In genomic region chr19:41193420-41194156, GRCh38 we compare ENCODE assay signal across 9 cellular contexts. TPM values are rescaled to one million over a fixed set of nuclear protein-coding genes. Genes with fewer than 3 reads are reported as not detected.
DNase-seq lines count a peak whose midpoint lies in the region; ATAC-seq and TF ChIP-seq lines count a peak whose summit lies in the region.
"Had no signal": no experiment of that assay in that cellular context is flagged by ENCODE, and none has a peak within 500 bp of the region (broad histone marks: within the 10 kb centered on the region; RNA-seq: fewer than 3 reads in every experiment).

No MANE protein-coding gene starts in this region.

- H4K20me1 ChIP-seq in IMR-90 (ENCODE audit: insufficient read depth, low read length): no peaks in the 10 kb centered on the region

- no peak for TF ChIP-seq POLR2A in IMR-90 (IDR thresholded peaks at IDR 0.05; ENCODE audit: low read depth, low read length)

- peak overlapping the region; percentile 73 for H2AK9ac ChIP-seq in IMR-90 (replicated peaks; ENCODE audit: low read depth, low read length, poor library complexity)

- peaks cover 4% of the 10 kb centered on the region; the same call in 1 of the 2 replicates for H3K9me1 ChIP-seq in IMR-90 (ENCODE audit: insufficient read depth, low read length)

- peak overlapping the region; percentile 49; the same call in 1 of the 2 replicates for H2AK5ac ChIP-seq in IMR-90 (ENCODE audit: low read depth, low read length)

- intact Hi-C loops in Caco-2 (cut with micrococcal nuclease; ENCODE audit: unreplicated experiment): no loop called here
- intact Hi-C loops in IMR-90 (cut with micrococcal nuclease): no loop called here

- no peak for TF ChIP-seq RAD21 in IMR-90 (IDR thresholded peaks at IDR 0.05; ENCODE audit: low read length)

- H3K18ac ChIP-seq in IMR-90 (ENCODE audit: low read depth, low read length): no peak overlapping the region

- in situ Hi-C loops in IMR-90 (cut with MboI; ENCODE audit: low sequenced_read_pairs): no loop called here

- CTCF ChIA-PET in Caco-2 (lab: Charles Lee): interaction anchor here (0.6 to 1.5 kb wide), 5 partner anchors 11 to 115 kb away, joined by 3 to 6 read pairs (median 4); no protein-coding TSS in a partner anchor
- CTCF ChIA-PET in IMR-90 (lab: Yijun Ruan, JAX): interaction anchor here (0.8 kb wide), 2 partner anchors 11 to 15 kb away, joined by 3 to 4 read pairs; no protein-coding TSS in a partner anchor

- peaks cover 4% of the 10 kb centered on the region for H3K36me3 ChIP-seq in Caco-2 (ENCODE audit: control insufficient read depth, insufficient read depth, low read length)
- H3K36me3 ChIP-seq in IMR-90 (ENCODE audit: control insufficient read depth, insufficient read depth, low read length): no peaks in the 10 kb centered on the region
- H3K36me3 ChIP-seq: thyroid gland had no signal

- H3K56ac ChIP-seq in IMR-90 (ENCODE audit: extremely low read depth, insufficient read depth, low read length): no peak overlapping the region

- no peak overlapping the region for H3K14ac ChIP-seq in IMR-90 (replicated peaks; ENCODE audit: low read depth, low read length)

- peaks cover 25% of the 10 kb centered on the region for H3K4me1 Mint-ChIP-seq in Caco-2 (ENCODE audit: low read depth, unreplicated experiment)
- peaks cover 37% of the 10 kb centered on the region for H3K4me1 Mint-ChIP-seq in nephron progenitor cell

- no peak overlapping the region for H4K91ac ChIP-seq in IMR-90 (ENCODE audit: insufficient read depth, low read depth, low read length)

- H2BK5ac ChIP-seq in IMR-90 (ENCODE audit: low read depth, low read length, poor library complexity, severe bottlenecking): no peak overlapping the region

- H3K4me3 Mint-ChIP-seq in Caco-2 (ENCODE audit: unreplicated experiment) (peak overlapping the region; percentile 76), nephron progenitor cell (peak overlapping the region; percentile 68)

- H3K27me3 Mint-ChIP-seq in Caco-2 (ENCODE audit: insufficient read depth, unreplicated experiment) (no peaks in the 10 kb centered on the region), nephron progenitor cell (ENCODE audit: low read depth, poor library complexity) (peaks cover 68% of the 10 kb centered on the region)

- H3K4me1 ChIP-seq in Caco-2: peaks cover 23% of the 10 kb centered on the region
- H3K4me1 ChIP-seq in IMR-90 (ENCODE audit: control insufficient read depth, insufficient read depth, low read length): peaks cover 3% of the 10 kb centered on the region; the same call in 1 of the 2 replicates
- H3K4me1 ChIP-seq: thyroid gland had no signal

- H3K9me3 Mint-ChIP-seq in Caco-2 (ENCODE audit: unreplicated experiment): no peaks in the 10 kb centered on the region
- no peaks in the 10 kb centered on the region for H3K9me3 Mint-ChIP-seq in nephron progenitor cell

- peak overlapping the region; percentile 35 for H3K4ac ChIP-seq in IMR-90 (ENCODE audit: low read depth, low read length)

- no peak overlapping the region for H2BK120ac ChIP-seq in IMR-90 (ENCODE audit: low read depth, low read length)

- H3K27ac Mint-ChIP-seq in Caco-2 (ENCODE audit: unreplicated experiment): peak overlapping the region; percentile 43
- no peak overlapping the region for H3K27ac Mint-ChIP-seq in nephron progenitor cell

- H3K4me2 ChIP-seq in IMR-90 (ENCODE audit: low read depth, low read length): peak overlapping the region; percentile 4; the same call in 1 of the 2 replicates

- H3K27ac ChIP-seq in IMR-90 (ENCODE audit: insufficient read depth, low read length): no peak overlapping the region
- H3K27ac ChIP-seq: thyroid gland had no signal

- peak overlapping the region; percentile 84 for H2AFZ ChIP-seq in IMR-90 (replicated peaks; ENCODE audit: low read length, poor library complexity)

- DNase-seq in Caco-2 (no peak), IMR-90 (no peak), nephron progenitor cell (no peak), NCI-H1436 (lab: John Stamatoyannopoulos, UW) (no peak), NCI-H1694 treated with DMSO at 0.1 percent for 48 hours (lab: John Stamatoyannopoulos, UW) (no peak), epidermal melanocyte (ENCODE audit: insufficient read length, low spot score) (no peak)
- no peak for DNase-seq in stimulated activated CD4-positive, alpha-beta T cell treated with anti-CD3 and anti-CD28 coated beads, Interleukin-2, amount 100 ng/mL, for 24 hours
- DNase-seq: thyroid gland had no signal

- no peak overlapping the region for H3K23ac ChIP-seq in IMR-90 (ENCODE audit: low read depth, low read length)

- no peak overlapping the region for H2BK20ac ChIP-seq in IMR-90 (ENCODE audit: low read depth, low read length)

- no TSS peak for BruUV-seq in Caco-2 (replicated peaks; lab: Mats Ljungman, UMichigan)
- BruUV-seq in IMR-90 (replicated peaks; lab: Mats Ljungman, UMichigan): no TSS peak

- no peak overlapping the region for H3K9ac ChIP-seq in IMR-90 (ENCODE audit: low read depth, low read length)

- 29% methylated on average over 7 of the region's 13 CpGs; no CpG with 5 or more reads in 1 of the 2 experiments for WGBS in IMR-90 (ENCODE audit: extremely low coverage in 2 of 2, insufficient read length in 1 of 2), 2 experiments

- H3K79me1 ChIP-seq in IMR-90 (ENCODE audit: low read depth in 1 of 2, low read length in 2 of 2): no peaks in the 10 kb centered on the region; a peak in 1 of 4 replicates

- no peak overlapping the region for H4K5ac ChIP-seq in IMR-90 (ENCODE audit: low read depth, low read length)

- H3K9me3 ChIP-seq in Caco-2: no peaks in the 10 kb centered on the region
- H3K9me3 ChIP-seq in IMR-90 (ENCODE audit: control insufficient read depth, insufficient read depth, low read length): no peaks in the 10 kb centered on the region
- H3K9me3 ChIP-seq: thyroid gland had no signal

- no peak overlapping the region for H2BK15ac ChIP-seq in IMR-90 (ENCODE audit: low read depth, low read length)

- H3K4me3 ChIP-seq in Caco-2 (ENCODE audit: low read depth, low read length) (peak overlapping the region; percentile 85), IMR-90 (ENCODE audit: insufficient read depth, low read depth, low read length) (peak overlapping the region; percentile 33)
- H3K4me3 ChIP-seq: thyroid gland had no signal

- TF ChIP-seq CTCF in Caco-2 (IDR thresholded peaks at IDR 0.05; ENCODE audit: insufficient read depth in 1 of 2, low read depth in 1 of 2, low read length in 1 of 2, severe bottlenecking in 1 of 2, unreplicated experiment in 1 of 2): no peak
- TF ChIP-seq CTCF in IMR-90 (conservative IDR thresholded peaks at IDR 0.05; ENCODE audit: low read depth, low read length): no peak
- TF ChIP-seq CTCF in nephron progenitor cell (IDR thresholded peaks at IDR 0.05): no peak

- H4K8ac ChIP-seq in IMR-90 (ENCODE audit: low read depth in 2 of 2, low read length in 2 of 2): 0 out of 4 replicates have a peak overlapping the region, but pooled peaks have one; percentile 31 to 44

- H3K36me3 Mint-ChIP-seq in Caco-2 (ENCODE audit: insufficient read depth, unreplicated experiment): peaks cover 9% of the 10 kb centered on the region
- H3K36me3 Mint-ChIP-seq in nephron progenitor cell (ENCODE audit: low read depth): no peaks in the 10 kb centered on the region

- H3K27me3 ChIP-seq in Caco-2 (replicated peaks; ENCODE audit: control insufficient read depth, insufficient read depth, low read length) (no peaks in the 10 kb centered on the region), IMR-90 (ENCODE audit: control insufficient read depth, insufficient read depth, low read length) (no peaks in the 10 kb centered on the region; the same call in 1 of the 2 replicates)
- H3K27me3 ChIP-seq: thyroid gland had no signal

- POLR2A ChIA-PET in Caco-2 (lab: Charles Lee): interaction anchor here (0.5 to 1.2 kb wide), 3 partner anchors 34 to 71 kb away, joined by 3 to 4 read pairs (median 3); no protein-coding TSS in a partner anchor
- POLR2A ChIA-PET in IMR-90 (lab: Charles Lee; ENCODE audit: unreplicated experiment): interaction anchor here (0.6 kb wide), 1 partner anchor 159 kb away, joined by 3 read pairs; no protein-coding TSS in a partner anchor

- ATAC-seq in IMR-90 (ENCODE audit: low read depth) (no peak), esophagus mucosa (peak; percentile 4)

- dilution Hi-C loops in IMR-90 (cut with HindIII; ENCODE audit: low sequenced_read_pairs, unreplicated experiment): no loop called here

TF ChIP-seq in IMR-90, 13 proteins besides CTCF, POLR2A, EP300 and RAD21:
- no peak for TF ChIP-seq RCOR1 (IDR thresholded peaks at IDR 0.05; ENCODE audit: insufficient replicate concordance, low read length)
- no peak for TF ChIP-seq MAZ (IDR thresholded peaks at IDR 0.05; ENCODE audit: borderline replicate concordance, low read depth, low read length)
- no peak for TF ChIP-seq CHD1 (IDR thresholded peaks at IDR 0.05; ENCODE audit: low read depth, low read length)
- no peak for TF ChIP-seq CEBPB (IDR thresholded peaks at IDR 0.05; ENCODE audit: low read depth, low read length)
- no peak for TF ChIP-seq USF2 (IDR thresholded peaks at IDR 0.05; ENCODE audit: low read depth, low read length)
- TF ChIP-seq MAFK (IDR thresholded peaks at IDR 0.05; ENCODE audit: low read depth, low read length): no peak
- TF ChIP-seq FOS (IDR thresholded peaks at IDR 0.05; ENCODE audit: low read depth, low read length): no peak
- no peak for TF ChIP-seq MXI1 (IDR thresholded peaks at IDR 0.05; ENCODE audit: borderline replicate concordance, low read depth, low read length)
- TF ChIP-seq BHLHE40 (IDR thresholded peaks at IDR 0.05; ENCODE audit: low read depth, low read length): no peak

RNA-seq across cellular contexts. Expression of gene CYP2S1, which starts 0.6 kb away (rescaled TPM):
- total RNA-seq in Caco-2 (2022) (56.0 and 63.0 TPM in 2 replicates), IMR-90 (2012; rRNA removed) (0.54 and 0.83 TPM in 2 replicates), esophagus mucosa (10.4 TPM)
- 0.98 and 2.1 TPM in 2 replicates for polyA plus RNA-seq in IMR-90 (2012; rRNA removed)
- 0.75 and 1.4 TPM in 2 replicates for polyA plus RNA-seq in IMR-90 (2012; cell fraction: cytosol; rRNA removed)
- 0.77 and 1.2 TPM in 2 replicates for polyA plus RNA-seq in IMR-90 (2012; cell fraction: nucleus; rRNA removed; ENCODE audit: low replicate concordance)

RNA-seq across cellular contexts. Expression of gene AXL, which starts 25.4 kb away (rescaled TPM):
- total RNA-seq in Caco-2 (2022) (1.2 and 1.6 TPM in 2 replicates), IMR-90 (2012; rRNA removed) (444 and 466 TPM in 2 replicates), esophagus mucosa (4.0 TPM)
- 212 and 235 TPM in 2 replicates for polyA plus RNA-seq in IMR-90 (2012; rRNA removed)
- polyA plus RNA-seq in IMR-90 (2012; cell fraction: cytosol; rRNA removed): 163 and 168 TPM in 2 replicates
- polyA plus RNA-seq in IMR-90 (2012; cell fraction: nucleus; rRNA removed; ENCODE audit: low replicate concordance): 125 and 184 TPM in 2 replicates

Comparison
In these comparisons a context has a peak if more than half of its experiments do, and no peak if none do; other contexts are left out.
1. RNA of gene AXL, which starts 25.4 kb away (total RNA-seq): 444 to 466 TPM in IMR-90; 4.0 TPM in esophagus mucosa (single experiment) and 1.2 to 1.6 TPM in Caco-2; every median in the first group is over 10 times any median in the second.